ENCODE assay signal across 24 cellular contexts in genomic region chr11:10255388-10256125, GRCh38.
DNase-seq lines count a peak whose midpoint lies in the region; ATAC-seq, FAIRE-seq and TF ChIP-seq lines count a peak whose summit lies in the region.
"Had no signal": no experiment of that assay in that cellular context is flagged by ENCODE, and none has a peak within 500 bp of the region (broad histone marks: within the 10 kb centered on the region; RNA-seq: fewer than 3 reads in every experiment).

No MANE protein-coding gene starts in this region.

- H3K4me2 ChIP-seq in OCI-LY1 (ENCODE audit: low read length): no peak overlapping the region; the same call in 1 of the 2 replicates

- H3K9me3 ChIP-seq in OCI-LY1 (ENCODE audit: low read length): no peaks in the 10 kb centered on the region
- H3K9me3 ChIP-seq: adrenal gland, left ventricle myocardium inferior, mucosa of descending colon, prostate gland had no signal

- H3K27me3 ChIP-seq in OCI-LY1 (ENCODE audit: insufficient read depth, low read length): no peaks in the 10 kb centered on the region
- H3K27me3 ChIP-seq: adrenal gland, brain microvascular endothelial cell had no signal

- peak; percentile 61 for FAIRE-seq in islet of Langerhans (lab: Jason Lieb, UNC)

- no peak for TF ChIP-seq CTCF in OCI-LY1 (IDR thresholded peaks at IDR 0.05; ENCODE audit: low read length)

- peaks cover 16% of the 10 kb centered on the region for H3K4me1 ChIP-seq in OCI-LY1 (ENCODE audit: insufficient read depth, low read length, severe bottlenecking)
- H3K4me1 ChIP-seq: prostate gland had no signal

- H3K27ac ChIP-seq in OCI-LY1 (ENCODE audit: low read depth, low read length, poor library complexity, severe bottlenecking): peak overlapping the region; percentile 30
- H3K27ac ChIP-seq: adrenal gland, brain microvascular endothelial cell, left ventricle myocardium inferior, prostate gland had no signal

- no peaks in the 10 kb centered on the region for H4K20me1 ChIP-seq in OCI-LY1 (ENCODE audit: insufficient read depth, low read length)

- H3K36me3 ChIP-seq in OCI-LY1 (ENCODE audit: insufficient read depth, low read length): no peaks in the 10 kb centered on the region
- H3K36me3 ChIP-seq: adrenal gland, brain microvascular endothelial cell, left ventricle myocardium inferior, prostate gland had no signal

- no peak overlapping the region for H2AFZ ChIP-seq in OCI-LY1 (ENCODE audit: low read length)

- H3K9me2 ChIP-seq in OCI-LY1 (ENCODE audit: low read depth, low read length): no peaks in the 10 kb centered on the region

- DNase-seq in NOMO-1 (lab: John Stamatoyannopoulos, UW; ENCODE audit: unreplicated experiment in 2 of 2): peak; percentile 10 to 60
- DNase-seq in NOMO-1 treated with dmso at 0.1 percent for 144 hours (lab: John Stamatoyannopoulos, UW; ENCODE audit: unreplicated experiment): no peak
- DNase-seq in NCI-H187 (lab: John Stamatoyannopoulos, UW): no peak
- DNase-seq in NCI-H1105 treated with DMSO at 0.1 percent for 48 hours (lab: John Stamatoyannopoulos, UW): no peak
- DNase-seq in COR-L47 (lab: John Stamatoyannopoulos, UW): no peak
- DNase-seq: 8988T; activated T-cell treated with anti-CD3 and anti-CD28 coated beads, Interleukin-2, amount 50 U/mL, for 24 hours; adrenal gland; brain microvascular endothelial cell; DMS79; effector CD8-positive, alpha-beta T cell; foreskin melanocyte; H9; hippocampal formation; immature natural killer cell; left ventricle myocardium inferior; mucosa of descending colon; NCI-H1092; NK-92 treated with Interleukin-12 subunit alpha and Interleukin-12 subunit beta, amount 100 ng/mL, for 24 hours; stimulated activated CD8-positive, alpha-beta memory T cell treated with anti-CD3 and anti-CD28 coated beads, Interleukin-4, amount 100 ng/mL, for 48 hours had no signal

- ATAC-seq in HG03521 (IDR thresholded peaks at IDR 0.05; ENCODE audit: unreplicated experiment): no peak
- ATAC-seq: mucosa of descending colon had no signal

- no peak overlapping the region for H3K4me3 ChIP-seq in OCI-LY1 (ENCODE audit: low read depth, low read length, poor library complexity, severe bottlenecking)
- H3K4me3 ChIP-seq: adrenal gland, left ventricle myocardium inferior, mucosa of descending colon, prostate gland had no signal

- H3F3A ChIP-seq in OCI-LY1 (ENCODE audit: insufficient read depth, low read length): no peaks in the 10 kb centered on the region

- no peaks in the 10 kb centered on the region for H3K79me2 ChIP-seq in OCI-LY1 (ENCODE audit: insufficient read depth, low read length)

- no peak overlapping the region for H3K9ac ChIP-seq in OCI-LY1 (ENCODE audit: low read length)

Comparison
In these comparisons a context has a peak if more than half of its experiments do, and no peak if none do; other contexts are left out.
1. DNase-seq: peak in NOMO-1 (2 of 2); none in NOMO-1 treated with dmso at 0.1 percent for 144 hours (single experiment), NCI-H187 (0 of 2), NCI-H1105 treated with DMSO at 0.1 percent for 48 hours (single experiment) and COR-L47 (single experiment).